In the genomic region with DNA sequence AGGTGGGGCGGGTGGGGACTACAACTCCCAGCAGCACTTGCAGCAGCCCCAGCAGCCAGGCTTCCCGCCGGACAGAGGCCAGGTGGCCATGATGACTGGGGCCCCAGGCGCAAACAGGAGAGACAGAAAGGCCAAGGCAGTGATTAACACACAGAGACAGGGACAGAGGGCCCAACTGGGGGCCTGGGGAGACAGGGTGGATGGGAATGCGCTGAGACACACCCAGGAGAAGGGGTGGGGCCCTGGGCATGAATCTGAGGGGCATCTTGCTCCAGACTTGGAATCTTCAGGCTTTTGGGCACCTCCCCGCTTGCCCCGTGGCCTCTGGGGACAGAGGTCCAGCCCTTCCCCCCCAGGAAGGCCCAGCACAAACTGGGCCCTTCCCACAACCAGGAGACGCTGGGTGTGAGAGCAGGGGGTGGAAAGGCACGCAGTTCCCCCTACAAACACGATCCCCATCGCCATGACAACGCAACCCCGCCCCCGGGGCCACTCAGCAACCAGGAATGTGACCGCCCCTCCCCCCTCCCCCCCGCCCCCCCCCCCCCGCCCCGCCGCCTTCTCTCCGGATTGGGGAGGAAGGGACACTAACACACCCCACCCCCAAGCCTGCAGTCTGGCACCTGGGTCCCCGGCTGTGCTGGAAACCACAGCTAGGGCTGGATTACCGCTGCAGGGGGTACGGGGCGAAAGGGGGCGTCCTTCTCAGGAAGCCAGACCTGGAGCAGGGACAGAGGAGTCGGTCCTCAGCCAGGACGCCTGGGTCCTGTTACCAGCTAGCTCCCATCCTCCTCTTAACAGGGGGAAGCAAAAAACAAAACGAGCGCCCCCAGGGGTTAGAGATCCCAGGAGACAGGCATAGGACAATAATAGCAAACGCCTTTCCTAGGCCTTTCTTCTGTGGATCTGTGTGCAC, we compare ENCODE assay signal across 8 cellular contexts. TPM values are rescaled to one million over a fixed set of nuclear protein-coding genes. Genes with fewer than 3 reads are reported as not detected.
DNase-seq lines count a peak whose midpoint lies in the region; ATAC-seq and TF ChIP-seq lines count a peak whose summit lies in the region.

No MANE protein-coding gene starts in this region.

- intact Hi-C loops in thyroid gland (cut with DNase I), result no loop called here

- H3K36me3 ChIP-seq in HUES6 (ENCODE audit: control insufficient read depth, insufficient read depth, low read length) (peaks cover 26% of the 10 kb centered on the region), thyroid gland (peaks cover 9 to 18% of the 10 kb centered on the region in 2 donors)

- peak overlapping the region; percentile 74 to 95 (median 88) for H3K4me3 Mint-ChIP-seq in naive B cell

- H3K27ac ChIP-seq in HUES6 (ENCODE audit: low read depth, low read length), result peak overlapping the region; percentile 100
- peak overlapping the region; percentile 93 to 100 (median 99) for H3K27ac ChIP-seq in thyroid gland

- peaks cover 54 to 60% (median 58%) of the 10 kb centered on the region in 3 donors for H3K4me1 Mint-ChIP-seq in naive B cell

- H3K9ac ChIP-seq in HUES6 (ENCODE audit: low read length), result peak overlapping the region; percentile 99

- 0 to 6% methylated on average over 7 to 13 of the region's 30 CpGs for WGBS in thyroid gland, 2 donors

- peak; percentile 3 to 6 for ATAC-seq in naive B cell (ENCODE audit: low read depth in 2 of 2)
- no peak for ATAC-seq in GM18870 (IDR thresholded peaks at IDR 0.05; ENCODE audit: unreplicated experiment)

- no peaks in the 10 kb centered on the region for H3K27me3 ChIP-seq in HUES6 (ENCODE audit: control insufficient read depth, insufficient read depth, low read length)
- H3K27me3 ChIP-seq in thyroid gland, result no peaks in the 10 kb centered on the region

- in situ Hi-C loops in Caki2 (cut with HindIII; ENCODE audit: low pct_unique_long_range_greater_than_20kb, low sequenced_read_pairs), result no loop called here

- peaks cover 0 to 23% of the 10 kb centered on the region in 2 donors for H3K36me3 Mint-ChIP-seq in naive B cell

- H3K27ac Mint-ChIP-seq in naive B cell, result peak overlapping the region; percentile 84 to 94 (median 92)

- H3K4me1 ChIP-seq in HUES6 (ENCODE audit: control insufficient read depth, insufficient read depth, low read length) (peaks cover 56% of the 10 kb centered on the region), thyroid gland (peaks cover 42 to 46% of the 10 kb centered on the region in 2 donors)

- TF ChIP-seq CTCF in fibroblast of the aortic adventitia (IDR thresholded peaks at IDR 0.05; ENCODE audit: insufficient read depth, low read length) (peak; percentile 6), thyroid gland (IDR thresholded peaks at IDR 0.05) (peak in 2 of 6 experiments; percentile 14 to 18)

- DNase-seq in Caki2 (ENCODE audit: low read depth) (peak; percentile 96), NOMO-1 treated with dmso at 0.1 percent for 144 hours (lab: John Stamatoyannopoulos, UW; ENCODE audit: unreplicated experiment) (peak; percentile 16), fibroblast of the aortic adventitia (ENCODE audit: low read depth) (peak; percentile 95), naive B cell (peak; percentile 25), thyroid gland (peak; percentile 97 to 98)
- DNase-seq in activated gamma-delta T cell treated with anti-CD3 and anti-CD28 coated beads, Interleukin-2, amount 50 U/mL, for 16 hours (ENCODE audit: low read depth), result peak; percentile 48

- H3K4me3 ChIP-seq in HUES6 (ENCODE audit: low read depth, low read length), result peak overlapping the region; percentile 94
- H3K4me3 ChIP-seq in fibroblast of the aortic adventitia (ENCODE audit: low read depth, low read length), result peak overlapping the region; percentile 93
- H3K4me3 ChIP-seq in thyroid gland (replicated peaks in 1 of 3), result peak overlapping the region in 2 of 3 donors; percentile 17 to 99

- H3K9me3 ChIP-seq in HUES6 (ENCODE audit: control insufficient read depth, insufficient read depth, low read depth, low read length) (no peaks in the 10 kb centered on the region), thyroid gland (no peaks in the 10 kb centered on the region)

- peak; percentile 21 to 68 for TF ChIP-seq POLR2A in thyroid gland (IDR thresholded peaks at IDR 0.05)

- H3K9me3 Mint-ChIP-seq in naive B cell, result no peaks in the 10 kb centered on the region

- no peaks in the 10 kb centered on the region for H3K27me3 Mint-ChIP-seq in naive B cell

RNA-seq across cellular contexts. Expression of gene HDGF, which starts 4.5 kb away (rescaled TPM):
- total RNA-seq in Caki2 (2014; rRNA removed; shearing (Covaris generic); ENCODE audit: low replicate concordance), result 463 and 550 TPM in 2 replicates
- 146 and 299 TPM in 2 replicates for total RNA-seq in fibroblast of the aortic adventitia (ENCODE audit: low replicate concordance)
- polyA plus RNA-seq in naive B cell (ENCODE audit: low read depth in 6 of 6), result 10 to 100 TPM; 19.6 to 33.8 (median 26.3) TPM
- total RNA-seq in thyroid gland, result 100 to 1,000 TPM; 147 to 162 (median 148) TPM

RNA-seq across cellular contexts. Expression of gene MRPL24, which starts 6.1 kb away (rescaled TPM):
- 181 and 194 TPM in 2 replicates for total RNA-seq in Caki2 (2014; rRNA removed; shearing (Covaris generic); ENCODE audit: low replicate concordance)
- total RNA-seq in fibroblast of the aortic adventitia (ENCODE audit: low replicate concordance), result 19.0 and 42.8 TPM in 2 replicates
- polyA plus RNA-seq in naive B cell (ENCODE audit: low read depth in 6 of 6), result 100 to 1,000 TPM in 1 of 6 donors, 10 to 100 TPM in 5; 70.7 to 117 (median 76.1) TPM
- total RNA-seq in thyroid gland, result 10 to 100 TPM; 22.9 to 55.6 (median 35.9) TPM

RNA-seq across cellular contexts. Expression of gene ISG20L2, which starts 18.4 kb away (rescaled TPM):
- total RNA-seq in Caki2 (2014; rRNA removed; shearing (Covaris generic); ENCODE audit: low replicate concordance), result 9.6 and 19.6 TPM in 2 replicates
- total RNA-seq in fibroblast of the aortic adventitia (ENCODE audit: low replicate concordance), result 9.9 and 27.4 TPM in 2 replicates
- 10 to 100 TPM; 14.3 to 35.0 (median 26.3) TPM for polyA plus RNA-seq in naive B cell (ENCODE audit: low read depth in 6 of 6)
- 10 to 100 TPM; 13.6 to 34.9 (median 18.2) TPM for total RNA-seq in thyroid gland

RNA-seq across cellular contexts. Expression of gene METTL25B, which starts 18.7 kb away (rescaled TPM):
- 34.4 and 34.6 TPM in 2 replicates for total RNA-seq in Caki2 (2014; rRNA removed; shearing (Covaris generic); ENCODE audit: low replicate concordance)
- total RNA-seq in fibroblast of the aortic adventitia (ENCODE audit: low replicate concordance) (4.1 and 10.9 TPM in 2 replicates), thyroid gland (10 to 100 TPM; 15.5 to 33.4 (median 25.3) TPM)
- 10 to 100 TPM in 3 of 6 donors, 1 to 10 TPM in 3; 6.9 to 14.4 (median 9.6) TPM for polyA plus RNA-seq in naive B cell (ENCODE audit: low read depth in 6 of 6)

RNA-seq across cellular contexts. Expression of gene PRCC, which starts 20.4 kb away (rescaled TPM):
- 29.4 and 50.9 TPM in 2 replicates for total RNA-seq in Caki2 (2014; rRNA removed; shearing (Covaris generic); ENCODE audit: low replicate concordance)
- total RNA-seq in fibroblast of the aortic adventitia (ENCODE audit: low replicate concordance) (28.3 and 33.8 TPM in 2 replicates), thyroid gland (10 to 100 TPM; 34.8 to 57.9 (median 43.6) TPM)
- 10 to 100 TPM; 31.9 to 69.4 (median 38.9) TPM for polyA plus RNA-seq in naive B cell (ENCODE audit: low read depth in 6 of 6)

Comparison
In these comparisons a context has a peak if more than half of its experiments do, and no peak if none do; other contexts are left out.
1. DNase-seq: peak in every context shown above with its lines; median percentile 98 in thyroid gland; 96 in Caki2; 95 in fibroblast of the aortic adventitia; 48 in activated gamma-delta T cell treated with anti-CD3 and anti-CD28 coated beads, Interleukin-2, amount 50 U/mL, for 16 hours; 25 in naive B cell; 16 in NOMO-1 treated with dmso at 0.1 percent for 144 hours.